Comparison of ENCODE assay signal across 17 cellular contexts in genomic region chr1:237146247-237146646, GRCh38.
DNase-seq lines count a peak whose midpoint lies in the region; ATAC-seq, FAIRE-seq and TF ChIP-seq lines count a peak whose summit lies in the region.
"Had no signal": no experiment of that assay in that cellular context is flagged by ENCODE, and none has a peak within 500 bp of the region (broad histone marks: within the 10 kb centered on the region; RNA-seq: fewer than 3 reads in every experiment).

No MANE protein-coding gene starts in this region.

- H3K4me1 ChIP-seq in mesendoderm (ENCODE audit: control insufficient read depth, low read depth, low read length) (peaks cover 2% of the 10 kb centered on the region), testis (no peaks in the 10 kb centered on the region)
- H3K4me1 ChIP-seq: HAP-1 had no signal

- peaks cover 5% of the 10 kb centered on the region for H3K79me2 ChIP-seq in mesendoderm (ENCODE audit: control insufficient read depth, insufficient read depth, low read length)

- H3K23ac ChIP-seq in mesendoderm (ENCODE audit: low read length) = no peak overlapping the region

- H3K56ac ChIP-seq in mesendoderm (ENCODE audit: low read length) = no peak overlapping the region

- H3K9ac ChIP-seq in SK-N-MC (ENCODE audit: insufficient read length) (peak overlapping the region; percentile 43), mesendoderm (ENCODE audit: low read length) (no peak overlapping the region)

- peak overlapping the region; percentile 97 for H2BK120ac ChIP-seq in mesendoderm (ENCODE audit: low read depth, low read length)

- H3K79me1 ChIP-seq in mesendoderm (ENCODE audit: low read length) = peaks cover 3% of the 10 kb centered on the region

- H3K27ac ChIP-seq in SK-N-MC = peak overlapping the region; percentile 86
- no peak overlapping the region for H3K27ac ChIP-seq in mesendoderm (ENCODE audit: low read depth, low read length)
- no peak overlapping the region for H3K27ac ChIP-seq in testis

- no peak overlapping the region for H4K8ac ChIP-seq in mesendoderm (ENCODE audit: low read depth, low read length)

- intact Hi-C loops in Right ventricle myocardium superior (cut with DNase I) (no loop called here), testis (cut with DNase I; ENCODE audit: low total_unique reads) (no loop called here)

- FAIRE-seq in GM12892 (lab: Jason Lieb, UNC) = no peak

- no peaks in the 10 kb centered on the region for H3K27me3 ChIP-seq in mesendoderm (ENCODE audit: insufficient read depth, low read length, poor library complexity)
- H3K27me3 ChIP-seq in testis = no peaks in the 10 kb centered on the region
- H3K27me3 ChIP-seq: vagina had no signal

- no peak overlapping the region for H2BK5ac ChIP-seq in mesendoderm (ENCODE audit: low read length)

- TF ChIP-seq POLR2A in testis (IDR thresholded peaks at IDR 0.05) (no peak), GM12892 (IDR thresholded peaks at IDR 0.05; ENCODE audit: low read depth, low read length) (no peak)

- no peaks in the 10 kb centered on the region for H3K9me3 ChIP-seq in SK-N-MC (ENCODE audit: low read depth, low read length)
- no peaks in the 10 kb centered on the region for H3K9me3 ChIP-seq in testis
- H3K9me3 ChIP-seq: HAP-1, vagina had no signal

- peak; percentile 42 for ATAC-seq in Right ventricle myocardium superior (ENCODE audit: poor library complexity)
- ATAC-seq: activated CD8-positive, alpha-beta T cell treated with anti-CD3 and anti-CD28 coated beads for 36 hours; T-helper 17 cell had no signal

- H3K36me3 ChIP-seq in SK-N-MC (ENCODE audit: insufficient read depth, low read length) = no peaks in the 10 kb centered on the region
- no peaks in the 10 kb centered on the region for H3K36me3 ChIP-seq in mesendoderm (ENCODE audit: control insufficient read depth, insufficient read depth, low read length)
- H3K36me3 ChIP-seq in testis (ENCODE audit: low read depth, missing control alignments) = no peaks in the 10 kb centered on the region
- H3K36me3 ChIP-seq: HAP-1, vagina had no signal

- H2AK5ac ChIP-seq in mesendoderm (ENCODE audit: low read length) = no peak overlapping the region

- peak; percentile 79 for DNase-seq in SK-N-MC (ENCODE audit: low read depth, low spot score)
- DNase-seq in Right ventricle myocardium superior = no peak
- peak; percentile 51 for DNase-seq in mesendoderm
- peak; percentile 22 for DNase-seq in testis
- no peak for DNase-seq in GM12892 (ENCODE audit: insufficient read length)
- no peak for DNase-seq in NCI-H146 treated with DMSO at 0.1 percent for 48 hours (lab: John Stamatoyannopoulos, UW; ENCODE audit: unreplicated experiment)
- DNase-seq in activated effector memory CD4-positive, alpha-beta T cell treated with Interleukin-2 at 50 U/mL for 16 hours = no peak
- DNase-seq: activated CD8-positive, alpha-beta T cell treated with anti-CD3 and anti-CD28 coated beads for 36 hours; activated T-cell treated with anti-CD3 and anti-CD28 coated beads, Interleukin-2, amount 50 U/mL, for 48 hours; immature natural killer cell; NCI-H1930; NCI-H446 treated with DMSO at 0.1 percent for 48 hours; retina; stimulated activated CD4-positive, alpha-beta T cell treated with anti-CD3 and anti-CD28 coated beads, Interleukin-1b, Interleukin-23, amount 100 ng/mL, for 48 hours; T-helper 17 cell had no signal

- H3K4me3 ChIP-seq in SK-N-MC (peak overlapping the region; percentile 70), mesendoderm (ENCODE audit: low read length) (no peak overlapping the region), testis (no peak overlapping the region)
- H3K4me3 ChIP-seq: HAP-1, vagina had no signal

- TF ChIP-seq CTCF in testis (IDR thresholded peaks at IDR 0.05) = no peak

- WGBS in mesendoderm (ENCODE audit: extremely low coverage, insufficient coverage, low lambda C conversion rate) = no CpG with 5 or more reads among the region's 7 CpGs
- WGBS in testis, 2 donors = 26 to 40% methylated on average over 7 of the region's 7 CpGs

- no peak overlapping the region for H3K18ac ChIP-seq in mesendoderm (ENCODE audit: low read length)

- H3K4me2 ChIP-seq in mesendoderm (ENCODE audit: low read length) = no peak overlapping the region

- H2BK15ac ChIP-seq in mesendoderm (replicated peaks; ENCODE audit: low read depth) = no peak overlapping the region

- H4K5ac ChIP-seq in mesendoderm (ENCODE audit: low read length) = no peak overlapping the region

- H3K4ac ChIP-seq in mesendoderm (ENCODE audit: low read depth, low read length) = no peak overlapping the region

Comparison
In these comparisons a context has a peak if more than half of its experiments do, and no peak if none do; other contexts are left out.
1. DNase-seq: peak in SK-N-MC (single experiment), mesendoderm (single experiment) and testis (single experiment); none in Right ventricle myocardium superior (single experiment), GM12892 (single experiment), NCI-H146 treated with DMSO at 0.1 percent for 48 hours (single experiment) and activated effector memory CD4-positive, alpha-beta T cell treated with Interleukin-2 at 50 U/mL for 16 hours (single experiment).